In genomic region chr4:144754562-144755410, GRCh38 we compare ENCODE assay signal across 9 cellular contexts.
DNase-seq lines count a peak whose midpoint lies in the region; FAIRE-seq and TF ChIP-seq lines count a peak whose summit lies in the region.
"Had no signal": no experiment of that assay in that cellular context is flagged by ENCODE, and none has a peak within 500 bp of the region (broad histone marks: within the 10 kb centered on the region; RNA-seq: fewer than 3 reads in every experiment).

No MANE protein-coding gene starts in this region.

- no peak overlapping the region for H3K9ac ChIP-seq in kidney (ENCODE audit: low read length in 2 of 2)

- H3K9me3 ChIP-seq in kidney (ENCODE audit: control insufficient read depth in 1 of 2, low read length in 2 of 2): no peaks in the 10 kb centered on the region

- no peak overlapping the region for H3K27ac Mint-ChIP-seq in HFFc6

- TF ChIP-seq CTCF in HFFc6 (IDR thresholded peaks at IDR 0.05): peak; percentile 76
- peak; percentile 30 for TF ChIP-seq CTCF in kidney (IDR thresholded peaks at IDR 0.05; ENCODE audit: borderline replicate concordance, extremely low read depth, insufficient read depth)

- H3K4me1 Mint-ChIP-seq in HFFc6 (ENCODE audit: low read depth): peaks cover 15% of the 10 kb centered on the region

- peak; percentile 42 for DNase-seq in COLO829 (ENCODE audit: low spot score)
- peak; percentile 36 for DNase-seq in HFFc6
- DNase-seq in astrocyte of the hippocampus (ENCODE audit: low read depth, low spot score): peak; percentile 62
- no peak for DNase-seq in kidney
- no peak for DNase-seq in LoVo (ENCODE audit: low spot score)
- DNase-seq in UCSD-AML1 (lab: John Stamatoyannopoulos, UW; ENCODE audit: unreplicated experiment): no peak
- no peak for DNase-seq in mesenteric fat pad (ENCODE audit: low spot score)
- no peak for DNase-seq in HCEC 1CT
- DNase-seq: amniotic stem cell had no signal

- H3K4me1 ChIP-seq in kidney (ENCODE audit: control insufficient read depth in 1 of 2, insufficient read depth in 1 of 2, low read depth in 1 of 2, low read length in 2 of 2): no peaks in the 10 kb centered on the region

- H3K9me3 Mint-ChIP-seq in HFFc6: no peaks in the 10 kb centered on the region

- H3K4me3 Mint-ChIP-seq in HFFc6: no peak overlapping the region

- intact Hi-C loops in kidney (cut with DNase I): no loop called here

- H3K4me3 ChIP-seq in kidney (ENCODE audit: low read length in 2 of 2): no peak overlapping the region

- no peaks in the 10 kb centered on the region for H3K27me3 Mint-ChIP-seq in HFFc6 (ENCODE audit: insufficient read depth)

- no peaks in the 10 kb centered on the region for H3K36me3 Mint-ChIP-seq in HFFc6 (ENCODE audit: low read depth)

- no peak for FAIRE-seq in kidney (lab: Jason Lieb, UNC)

- H3K27ac ChIP-seq in kidney (ENCODE audit: low read depth in 2 of 2, low read length in 2 of 2): no peak overlapping the region

- no peaks in the 10 kb centered on the region for H3K36me3 ChIP-seq in kidney (ENCODE audit: control insufficient read depth in 1 of 2, insufficient read depth in 2 of 2, low read length in 2 of 2)

Comparison
In these comparisons a context has a peak if more than half of its experiments do, and no peak if none do; other contexts are left out.
1. DNase-seq: peak in COLO829 (single experiment), HFFc6 (single experiment) and astrocyte of the hippocampus (single experiment); none in kidney (single experiment), LoVo (single experiment), UCSD-AML1 (single experiment), mesenteric fat pad (single experiment) and HCEC 1CT (single experiment).